8 cellular contexts compared by ENCODE assay signal in the genomic region with DNA sequence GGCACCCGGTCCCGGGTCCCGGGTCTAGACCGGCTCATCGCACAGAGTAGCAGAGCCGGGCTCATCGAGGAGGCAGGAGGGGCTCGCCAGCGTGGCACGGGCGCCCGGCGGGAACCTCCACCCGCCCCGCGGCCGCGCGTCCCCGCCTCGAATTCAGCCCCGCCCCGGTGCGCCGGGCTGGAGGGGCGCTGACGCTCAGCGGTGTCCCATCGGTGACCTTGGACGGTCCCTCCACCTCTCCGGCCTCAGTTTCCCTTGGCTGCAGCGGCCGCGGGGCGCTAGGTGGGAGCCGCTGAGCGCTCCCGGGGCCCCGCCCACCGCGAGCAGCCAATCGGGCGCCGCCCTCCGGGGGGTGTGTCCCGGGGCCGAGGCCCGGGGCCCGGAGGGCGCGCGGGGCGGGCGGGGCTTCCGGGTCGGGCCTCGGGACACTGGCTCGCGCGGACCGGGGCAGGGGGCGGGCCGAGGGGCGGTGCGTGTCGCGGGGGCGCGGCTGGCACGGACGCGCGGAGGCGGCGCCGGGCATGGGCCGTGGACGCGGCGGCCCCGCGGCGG. TPM values are rescaled to one million over a fixed set of nuclear protein-coding genes. Genes with fewer than 3 reads are reported as not detected.
DNase-seq lines count a peak whose midpoint lies in the region; ATAC-seq and TF ChIP-seq lines count a peak whose summit lies in the region.

A gene (plus strand): TSS at position 529 of the 552 bp plus-strand sequence. CDS start 47,858 bp downstream, outside the sequence.

- no peak for TF ChIP-seq CTCF in left lung (IDR thresholded peaks at IDR 0.05)

- H3K27me3 ChIP-seq in left lung: peaks cover 0 to 24% of the 10 kb centered on the region in 2 donors

- intact Hi-C loops in left lung (cut with DNase I): no loop called here

- peak within 1 kb of the TSS; percentile 88 to 92 for H3K4me3 ChIP-seq in left lung

- peak within 1 kb of the TSS; percentile 68 to 74 for H3K27ac ChIP-seq in left lung

- ATAC-seq in HG02885 (IDR thresholded peaks at IDR 0.05; ENCODE audit: poor library complexity, unreplicated experiment) (peak; percentile 79), left lung (peak; percentile 93)

- peak; percentile 38 to 42 for DNase-seq in NCI-H2081 (lab: John Stamatoyannopoulos, UW)
- DNase-seq in NCI-H2081 treated with DMSO at 0.1 percent for 48 hours (lab: John Stamatoyannopoulos, UW): no peak
- DNase-seq in NCI-H2227 treated with DMSO at 0.1 percent for 48 hours (lab: John Stamatoyannopoulos, UW): peak; percentile 10
- peak; percentile 71 to 75 for DNase-seq in activated CD4-positive, alpha-beta T cell treated with anti-CD3 and anti-CD28 coated beads, Interleukin-2, amount 50 U/mL, for 4 hours
- peak; percentile 52 for DNase-seq in dedifferentiated amniotic fluid mesenchymal stem cell (ENCODE audit: extremely low spot score)
- DNase-seq in left lung: peak; percentile 91 to 98
- DNase-seq in stimulated activated CD4-positive, alpha-beta T cell treated with anti-CD3 and anti-CD28 coated beads, Interleukin-2, amount 100 ng/mL, for 4 hours (ENCODE audit: low read depth): peak; percentile 75

- peaks cover 0 to 8% of the 10 kb centered on the region in 2 donors for H3K36me3 ChIP-seq in left lung

- peaks cover 7 to 26% of the 10 kb centered on the region in 2 donors for H3K4me1 ChIP-seq in left lung

- H3K9me3 ChIP-seq in left lung: no peaks in the 10 kb centered on the region

RNA-seq across cellular contexts. Expression of the gene that starts here (rescaled TPM):
- total RNA-seq in left lung: 10 to 100 TPM; 19.4 to 22.3 TPM
